Comparison of ENCODE assay signal across 9 cellular contexts in genomic region chr2:64914735-64915509, GRCh38.
DNase-seq lines count a peak whose midpoint lies in the region; ATAC-seq and TF ChIP-seq lines count a peak whose summit lies in the region.
"Had no signal": no experiment of that assay in that cellular context is flagged by ENCODE, and none has a peak within 500 bp of the region (broad histone marks: within the 10 kb centered on the region; RNA-seq: fewer than 3 reads in every experiment).

No MANE protein-coding gene starts in this region.

- peak overlapping the region; percentile 56 for H3K4me3 Mint-ChIP-seq in stimulated activated memory B cell treated with anti-CD40 and anti-IgM and Interleukin-4, amounts not matched to agents 10 μg/mL and 1 μg/mL and 100 μg/mL, for 72 hours
- H3K4me3 Mint-ChIP-seq: dendritic cell treated with granulocyte-macrophage colony-stimulating factor and Interleukin-4, amounts not matched to agents 40 ng/mL and 50 ng/mL, for 4 days had no signal

- H3K9me3 ChIP-seq in OCI-LY1 (ENCODE audit: low read length): no peaks in the 10 kb centered on the region

- peak overlapping the region; percentile 99 for H3K27ac ChIP-seq in OCI-LY1 (ENCODE audit: low read depth, low read length, poor library complexity, severe bottlenecking)

- peak overlapping the region; percentile 92 for H3K27ac Mint-ChIP-seq in stimulated activated memory B cell treated with anti-CD40 and anti-IgM and Interleukin-4, amounts not matched to agents 10 μg/mL and 1 μg/mL and 100 μg/mL, for 72 hours
- H3K27ac Mint-ChIP-seq: dendritic cell treated with granulocyte-macrophage colony-stimulating factor and Interleukin-4, amounts not matched to agents 40 ng/mL and 50 ng/mL, for 4 days had no signal

- H3K4me1 Mint-ChIP-seq in stimulated activated memory B cell treated with anti-CD40 and anti-IgM and Interleukin-4, amounts not matched to agents 10 μg/mL and 1 μg/mL and 100 μg/mL, for 72 hours: peaks cover 78% of the 10 kb centered on the region

- peak overlapping the region; percentile 62 for H3K4me2 ChIP-seq in OCI-LY1 (ENCODE audit: low read length)

- H3K36me3 Mint-ChIP-seq in stimulated activated memory B cell treated with anti-CD40 and anti-IgM and Interleukin-4, amounts not matched to agents 10 μg/mL and 1 μg/mL and 100 μg/mL, for 72 hours: peaks cover 24% of the 10 kb centered on the region

- H4K20me1 ChIP-seq in OCI-LY1 (ENCODE audit: insufficient read depth, low read length): no peaks in the 10 kb centered on the region

- no peak for TF ChIP-seq CTCF in OCI-LY1 (IDR thresholded peaks at IDR 0.05; ENCODE audit: low read length)

- H3K9me2 ChIP-seq in OCI-LY1 (ENCODE audit: low read depth, low read length): no peaks in the 10 kb centered on the region

- H3K9ac ChIP-seq in OCI-LY1 (ENCODE audit: low read length): peak overlapping the region; percentile 59

- H3K36me3 ChIP-seq in OCI-LY1 (ENCODE audit: insufficient read depth, low read length): peaks cover 14% of the 10 kb centered on the region

- DNase-seq in NCI-H524 (lab: John Stamatoyannopoulos, UW) (peak; percentile 15 to 69), NCI-H524 treated with DMSO at 0.1 percent for 48 hours (lab: John Stamatoyannopoulos, UW) (no peak), C1 segment of cervical spinal cord (lab: John Stamatoyannopoulos, UW) (no peak), 8988T (no peak)
- DNase-seq in activated naive CD4-positive, alpha-beta T cell (lab: John Stamatoyannopoulos, UW): no peak

- no peaks in the 10 kb centered on the region for H3K79me2 ChIP-seq in OCI-LY1 (ENCODE audit: insufficient read depth, low read length)

- H3K27me3 ChIP-seq in OCI-LY1 (ENCODE audit: insufficient read depth, low read length): no peaks in the 10 kb centered on the region

- peak; percentile 64 for ATAC-seq in HG02885 (IDR thresholded peaks at IDR 0.05; ENCODE audit: poor library complexity, unreplicated experiment)
- ATAC-seq in stimulated activated memory B cell treated with anti-CD40 and anti-IgM and Interleukin-4, amounts not matched to agents 10 μg/mL and 1 μg/mL and 100 μg/mL, for 72 hours: peak; percentile 89

- peaks cover 67% of the 10 kb centered on the region for H3K4me1 ChIP-seq in OCI-LY1 (ENCODE audit: insufficient read depth, low read length, severe bottlenecking)

- no peak overlapping the region for H2AFZ ChIP-seq in OCI-LY1 (ENCODE audit: low read length)

- H3K9me3 Mint-ChIP-seq in stimulated activated memory B cell treated with anti-CD40 and anti-IgM and Interleukin-4, amounts not matched to agents 10 μg/mL and 1 μg/mL and 100 μg/mL, for 72 hours: no peaks in the 10 kb centered on the region
- H3K9me3 Mint-ChIP-seq: dendritic cell treated with granulocyte-macrophage colony-stimulating factor and Interleukin-4, amounts not matched to agents 40 ng/mL and 50 ng/mL, for 4 days had no signal

- peaks cover 13% of the 10 kb centered on the region for H3F3A ChIP-seq in OCI-LY1 (ENCODE audit: insufficient read depth, low read length)

- H3K4me3 ChIP-seq in OCI-LY1 (ENCODE audit: low read depth, low read length, poor library complexity, severe bottlenecking): peak overlapping the region; percentile 9

- no peaks in the 10 kb centered on the region for H3K27me3 Mint-ChIP-seq in stimulated activated memory B cell treated with anti-CD40 and anti-IgM and Interleukin-4, amounts not matched to agents 10 μg/mL and 1 μg/mL and 100 μg/mL, for 72 hours
- H3K27me3 Mint-ChIP-seq: dendritic cell treated with granulocyte-macrophage colony-stimulating factor and Interleukin-4, amounts not matched to agents 40 ng/mL and 50 ng/mL, for 4 days had no signal

Comparison
In these comparisons a context has a peak if more than half of its experiments do, and no peak if none do; other contexts are left out.
1. DNase-seq: peak in NCI-H524 (2 of 2); none in NCI-H524 treated with DMSO at 0.1 percent for 48 hours (single experiment), C1 segment of cervical spinal cord (0 of 14), activated naive CD4-positive, alpha-beta T cell (0 of 4) and 8988T (single experiment).